In genomic region chr9:33445941-33446506, GRCh38 we compare ENCODE assay signal across 8 cellular contexts. TPM values are rescaled to one million over a fixed set of nuclear protein-coding genes. Genes with fewer than 3 reads are reported as not detected.
DNase-seq lines count a peak whose midpoint lies in the region; ATAC-seq and TF ChIP-seq lines count a peak whose summit lies in the region.

No MANE protein-coding gene starts in this region.

- H3K36me3 ChIP-seq in right lobe of liver (peaks cover 0 to 28% (median 6%) of the 10 kb centered on the region in 4 donors), tibial nerve (peaks cover 0 to 14% (median 0%) of the 10 kb centered on the region in 3 donors)

- no peak for TF ChIP-seq EP300 in tibial nerve (IDR thresholded peaks at IDR 0.05)

- no peak for DNase-seq in activated naive CD4-positive, alpha-beta T cell treated with anti-CD3 and anti-CD28 coated beads for 36 hours
- DNase-seq in activated naive CD4-positive, alpha-beta T cell treated with Interleukin-2 at 50 U/mL for 16 hours, result no peak
- peak; percentile 30 for DNase-seq in activated T-cell treated with anti-CD3 and anti-CD28 coated beads, Interleukin-2, amount 50 U/mL, for 4 hours
- DNase-seq in right lobe of liver (no peak), tibial nerve (ENCODE audit: low spot score in 2 of 2) (no peak), activated gamma-delta T cell (lab: John Stamatoyannopoulos, UW) (no peak)

- no peaks in the 10 kb centered on the region for H3K9me3 Mint-ChIP-seq in activated naive CD4-positive, alpha-beta T cell treated with anti-CD3 and anti-CD28 coated beads for 36 hours
- no peaks in the 10 kb centered on the region for H3K9me3 Mint-ChIP-seq in activated T-cell treated with anti-CD3 and anti-CD28 coated beads, Interleukin-2, amount 50 U/mL, for 4 hours

- H3K36me3 Mint-ChIP-seq in activated naive CD4-positive, alpha-beta T cell treated with anti-CD3 and anti-CD28 coated beads for 36 hours (ENCODE audit: low read depth), result no peaks in the 10 kb centered on the region
- peaks cover 4% of the 10 kb centered on the region for H3K36me3 Mint-ChIP-seq in activated T-cell treated with anti-CD3 and anti-CD28 coated beads, Interleukin-2, amount 50 U/mL, for 4 hours (ENCODE audit: insufficient read depth)

- H3K4me3 Mint-ChIP-seq in activated naive CD4-positive, alpha-beta T cell treated with anti-CD3 and anti-CD28 coated beads for 36 hours, result peak overlapping the region; percentile 86
- H3K4me3 Mint-ChIP-seq in activated T-cell treated with anti-CD3 and anti-CD28 coated beads, Interleukin-2, amount 50 U/mL, for 4 hours, result peak overlapping the region; percentile 88

- H3K27ac ChIP-seq in right lobe of liver (peak overlapping the region; percentile 79 to 93 (median 89)), tibial nerve (peak overlapping the region in 3 of 4 donors; percentile 49 to 75 (median 58))

- H3K4me1 Mint-ChIP-seq in activated naive CD4-positive, alpha-beta T cell treated with anti-CD3 and anti-CD28 coated beads for 36 hours (ENCODE audit: low read depth), result peaks cover 49% of the 10 kb centered on the region
- H3K4me1 Mint-ChIP-seq in activated T-cell treated with anti-CD3 and anti-CD28 coated beads, Interleukin-2, amount 50 U/mL, for 4 hours (ENCODE audit: low read depth), result peaks cover 47% of the 10 kb centered on the region

- 32% methylated on average over 2 of the region's 5 CpGs for WGBS in right lobe of liver (ENCODE audit: insufficient coverage, low coverage, low lambda C conversion rate, missing lambda C conversion rate)
- WGBS in tibial nerve, 2 donors, result 83 to 88% methylated on average over 5 of the region's 5 CpGs

- H3K27ac Mint-ChIP-seq in activated naive CD4-positive, alpha-beta T cell treated with anti-CD3 and anti-CD28 coated beads for 36 hours, result peak overlapping the region; percentile 91

- intact Hi-C loops in activated naive CD4-positive, alpha-beta T cell treated with anti-CD3 and anti-CD28 coated beads for 36 hours (cut with micrococcal nuclease), result loop anchor here (1.0 to 5.0 kb wide), 10 partner anchors 8 to 731 kb away; partner anchors contain the start of genes BAG1, DNAJA1, NFX1 and UBAP1
- intact Hi-C loops in right lobe of liver (cut with DNase I), result no loop called here

- TF ChIP-seq CTCF in right lobe of liver (IDR thresholded peaks at IDR 0.05) (no peak), tibial nerve (IDR thresholded peaks at IDR 0.05) (no peak)

- no peaks in the 10 kb centered on the region for H3K27me3 ChIP-seq in right lobe of liver
- peaks cover 0 to 5% of the 10 kb centered on the region in 2 donors for H3K27me3 ChIP-seq in tibial nerve

- H3K9me3 ChIP-seq in right lobe of liver (no peaks in the 10 kb centered on the region), tibial nerve (no peaks in the 10 kb centered on the region)

- CTCF ChIA-PET in activated naive CD4-positive, alpha-beta T cell treated with anti-CD3 and anti-CD28 coated beads for 36 hours (lab: Charles Lee), result interaction anchor here (1.1 to 8.6 kb wide), 9 partner anchors 8 to 141 kb away, joined by 3 to 159 read pairs (median 10); partner anchors contain the start of gene NOL6

- H3K4me1 ChIP-seq in right lobe of liver (peaks cover 0 to 42% (median 8%) of the 10 kb centered on the region in 4 donors), tibial nerve (peaks cover 0 to 22% (median 11%) of the 10 kb centered on the region in 4 donors)

- H3K4me3 ChIP-seq in right lobe of liver (peak overlapping the region; percentile 68 to 73 (median 73)), tibial nerve (peak overlapping the region in 2 of 4 donors; percentile 55 to 67)

- TF ChIP-seq POLR2A in right lobe of liver (IDR thresholded peaks at IDR 0.05) (no peak), tibial nerve (IDR thresholded peaks at IDR 0.05) (no peak)

- H3K27me3 Mint-ChIP-seq in activated naive CD4-positive, alpha-beta T cell treated with anti-CD3 and anti-CD28 coated beads for 36 hours (ENCODE audit: low read depth), result no peaks in the 10 kb centered on the region
- no peaks in the 10 kb centered on the region for H3K27me3 Mint-ChIP-seq in activated T-cell treated with anti-CD3 and anti-CD28 coated beads, Interleukin-2, amount 50 U/mL, for 4 hours (ENCODE audit: low read depth)

- ATAC-seq in activated T-cell treated with anti-CD3 and anti-CD28 coated beads, Interleukin-2, amount 50 U/mL, for 4 hours, result no peak
- ATAC-seq in right lobe of liver, result peak in 3 of 4 donors; percentile 1 to 6 (median 3)
- ATAC-seq in GM18867 (IDR thresholded peaks at IDR 0.05; ENCODE audit: unreplicated experiment), result no peak
- no peak for ATAC-seq in GM18907 (IDR thresholded peaks at IDR 0.05; ENCODE audit: unreplicated experiment)

RNA-seq across cellular contexts. Expression of gene AQP3, which starts 1.4 kb away (rescaled TPM):
- total RNA-seq in activated naive CD4-positive, alpha-beta T cell treated with anti-CD3 and anti-CD28 coated beads for 36 hours, result 1 to 10 TPM; 7.2 to 8.1 TPM
- total RNA-seq in activated T-cell treated with anti-CD3 and anti-CD28 coated beads, Interleukin-2, amount 50 U/mL, for 4 hours, result 1 to 10 TPM; 4.5 to 5.5 (median 5.3) TPM
- total RNA-seq in right lobe of liver, result 100 to 1,000 TPM in 3 of 6 experiments, 10 to 100 TPM in 3; 49.7 to 158 (median 109) TPM
- total RNA-seq in tibial nerve, result 100 to 1,000 TPM in 2 of 4 donors, 10 to 100 TPM in 2; 41.1 to 200 (median 96.8) TPM

RNA-seq across cellular contexts. Expression of gene NOL6, which starts 27.7 kb away (rescaled TPM):
- total RNA-seq in activated naive CD4-positive, alpha-beta T cell treated with anti-CD3 and anti-CD28 coated beads for 36 hours, result 10 to 100 TPM; 38.2 to 38.6 TPM
- total RNA-seq in activated T-cell treated with anti-CD3 and anti-CD28 coated beads, Interleukin-2, amount 50 U/mL, for 4 hours, result 100 to 1,000 TPM; 150 to 170 (median 165) TPM
- total RNA-seq in right lobe of liver (10 to 100 TPM; 12.3 to 26.1 (median 15.4) TPM), tibial nerve (10 to 100 TPM; 25.7 to 37.2 (median 27.9) TPM)

RNA-seq across cellular contexts. Expression of gene AQP7, which starts 43.7 kb away (rescaled TPM):
- not detected for total RNA-seq in activated naive CD4-positive, alpha-beta T cell treated with anti-CD3 and anti-CD28 coated beads for 36 hours
- not detected for total RNA-seq in activated T-cell treated with anti-CD3 and anti-CD28 coated beads, Interleukin-2, amount 50 U/mL, for 4 hours
- total RNA-seq in right lobe of liver, result 10 to 100 TPM; 10.4 to 25.1 (median 16.6) TPM
- 10 to 100 TPM; 14.1 to 51.6 (median 31.0) TPM for total RNA-seq in tibial nerve

Comparison
In these comparisons a context has a peak if more than half of its experiments do, and no peak if none do; other contexts are left out.
1. ATAC-seq: peak in right lobe of liver (3 of 4); none in activated T-cell treated with anti-CD3 and anti-CD28 coated beads, Interleukin-2, amount 50 U/mL, for 4 hours (0 of 2), GM18867 (single experiment) and GM18907 (single experiment).
2. RNA of gene AQP3, which starts 1.4 kb away (total RNA-seq): 49.7 to 158 TPM in right lobe of liver and 41.1 to 200 TPM in tibial nerve; 7.2 to 8.1 TPM in activated naive CD4-positive, alpha-beta T cell treated with anti-CD3 and anti-CD28 coated beads for 36 hours and 4.5 to 5.5 TPM in activated T-cell treated with anti-CD3 and anti-CD28 coated beads, Interleukin-2, amount 50 U/mL, for 4 hours; every median in the first group is over 4 times any median in the second.
3. RNA of gene AQP7, which starts 43.7 kb away (total RNA-seq): 14.1 to 51.6 TPM in tibial nerve and 10.4 to 25.1 TPM in right lobe of liver; not detected in activated naive CD4-positive, alpha-beta T cell treated with anti-CD3 and anti-CD28 coated beads for 36 hours and not detected in activated T-cell treated with anti-CD3 and anti-CD28 coated beads, Interleukin-2, amount 50 U/mL, for 4 hours; every median in the first group is over 4 times any median in the second.